Comparison of ENCODE assay signal across 1 cellular context in genomic region chr6:43521836-43522235, GRCh38.
TF ChIP-seq lines count a peak whose summit lies in the region.

No MANE protein-coding gene starts in this region.

TF ChIP-seq in GM12878, 131 proteins besides CTCF, POLR2A, EP300 and RAD21:
- TF ChIP-seq, protein P1, sequence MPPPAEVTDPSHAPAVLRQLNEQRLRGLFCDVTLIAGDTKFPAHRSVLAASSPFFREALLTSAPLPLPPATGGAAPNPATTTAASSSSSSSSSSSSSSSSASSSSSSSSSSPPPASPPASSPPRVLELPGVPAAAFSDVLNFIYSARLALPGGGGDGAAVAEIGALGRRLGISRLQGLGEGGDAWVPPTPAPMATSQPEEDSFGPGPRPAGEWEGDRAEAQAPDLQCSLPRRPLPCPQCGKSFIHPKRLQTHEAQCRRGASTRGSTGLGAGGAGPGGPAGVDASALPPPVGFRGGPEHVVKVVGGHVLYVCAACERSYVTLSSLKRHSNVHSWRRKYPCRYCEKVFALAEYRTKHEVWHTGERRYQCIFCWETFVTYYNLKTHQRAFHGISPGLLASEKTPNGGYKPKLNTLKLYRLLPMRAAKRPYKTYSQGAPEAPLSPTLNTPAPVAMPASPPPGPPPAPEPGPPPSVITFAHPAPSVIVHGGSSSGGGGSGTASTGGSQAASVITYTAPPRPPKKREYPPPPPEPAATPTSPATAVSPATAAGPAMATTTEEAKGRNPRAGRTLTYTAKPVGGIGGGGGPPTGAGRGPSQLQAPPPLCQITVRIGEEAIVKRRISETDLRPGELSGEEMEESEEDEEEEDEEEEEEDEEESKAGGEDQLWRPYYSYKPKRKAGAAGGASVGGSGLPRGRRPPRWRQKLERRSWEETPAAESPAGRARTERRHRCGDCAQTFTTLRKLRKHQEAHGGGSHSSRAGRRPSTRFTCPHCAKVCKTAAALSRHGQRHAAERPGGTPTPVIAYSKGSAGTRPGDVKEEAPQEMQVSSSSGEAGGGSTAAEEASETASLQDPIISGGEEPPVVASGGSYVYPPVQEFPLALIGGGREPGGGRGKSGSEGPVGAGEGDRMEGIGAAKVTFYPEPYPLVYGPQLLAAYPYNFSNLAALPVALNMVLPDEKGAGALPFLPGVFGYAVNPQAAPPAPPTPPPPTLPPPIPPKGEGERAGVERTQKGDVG (CRISPR knock-in tag; IDR thresholded peaks at IDR 0.05): no peak
- 0 out of 2 replicates have a peak, but pooled peaks have one; percentile 1 for TF ChIP-seq POLR2AphosphoS5 (IDR thresholded peaks at IDR 0.05; ENCODE audit: low read length)
